ENCODE assay signal across 23 cellular contexts in the genomic region with DNA sequence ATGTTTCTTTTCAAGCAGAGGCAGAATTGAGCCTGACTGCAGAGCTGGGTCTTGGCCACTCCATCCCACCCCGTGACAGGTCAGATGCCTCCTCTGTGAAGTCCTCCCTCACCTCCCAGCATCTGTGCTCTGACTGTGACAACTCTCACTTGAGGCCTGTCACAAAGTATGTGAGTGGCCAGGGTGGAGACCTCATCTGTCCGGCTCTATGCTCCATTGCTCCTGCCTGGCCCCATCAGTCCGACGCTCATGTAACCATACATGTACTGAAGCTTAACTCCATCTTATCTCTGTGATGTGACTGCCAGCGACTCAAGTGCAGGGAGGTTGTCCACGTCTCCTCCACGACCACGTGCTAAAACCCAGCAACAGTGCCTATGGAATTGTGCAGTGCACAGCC. TPM values are rescaled to one million over a fixed set of nuclear protein-coding genes. Genes with fewer than 3 reads are reported as not detected.
"Had no signal": no experiment of that assay in that cellular context is flagged by ENCODE, and none has a peak within 500 bp of the region (broad histone marks: within the 10 kb centered on the region; RNA-seq: fewer than 3 reads in every experiment).

No MANE protein-coding gene starts in this region.

- H3K4me3 Mint-ChIP-seq: activated naive CD4-positive, alpha-beta T cell treated with anti-CD3 and anti-CD28 coated beads, Interleukin-2, amount 50 U/mL, for 24 hours; brain; naive thymus-derived CD8-positive, alpha-beta T cell had no signal

- DNase-seq: activated CD4-positive, alpha-beta T cell treated with anti-CD3 and anti-CD28 coated beads for 1 hour; activated gamma-delta T cell treated with Interleukin-2 at 50 U/mL for 16 hours; activated T-cell treated with anti-CD3 and anti-CD28 coated beads, Interleukin-2, amount 50 U/mL, for 1 hour; aorta; caudate nucleus; dermis blood vessel endothelial cell; effector CD8-positive, alpha-beta T cell; foreskin melanocyte; kidney; lower lobe of right lung; naive thymus-derived CD8-positive, alpha-beta T cell; ovary; right cardiac atrium; stimulated activated CD4-positive, alpha-beta T cell treated with anti-CD3 and anti-CD28 coated beads, Interleukin-4, amount 100 ng/mL, for 24 hours; stimulated activated naive CD4-positive, alpha-beta T cell treated with Interleukin-2 at 50 U/mL for 16 hours; T-helper 2 cell had no signal

- H3K9me3 ChIP-seq: lower lobe of right lung, neutrophil, ovary had no signal

- H3K9me3 Mint-ChIP-seq: activated naive CD4-positive, alpha-beta T cell treated with anti-CD3 and anti-CD28 coated beads, Interleukin-2, amount 50 U/mL, for 24 hours had no signal

- H3K36me3 ChIP-seq: lower lobe of right lung, neutrophil, ovary had no signal

- H3K4me1 Mint-ChIP-seq: brain had no signal

- ATAC-seq: left lobe of liver; lower lobe of right lung; naive thymus-derived CD8-positive, alpha-beta T cell; right cardiac atrium had no signal

- H3K4me3 ChIP-seq: lower lobe of right lung, ovary had no signal

- H3K27ac Mint-ChIP-seq: activated naive CD4-positive, alpha-beta T cell treated with anti-CD3 and anti-CD28 coated beads, Interleukin-2, amount 50 U/mL, for 24 hours had no signal

- H3K27ac ChIP-seq: neutrophil, ovary, VCaP had no signal

- H3K36me3 Mint-ChIP-seq: activated naive CD4-positive, alpha-beta T cell treated with anti-CD3 and anti-CD28 coated beads, Interleukin-2, amount 50 U/mL, for 24 hours; brain; naive thymus-derived CD8-positive, alpha-beta T cell had no signal

- H3K27me3 ChIP-seq: ovary had no signal

RNA-seq across cellular contexts. Expression of a gene that starts 3.5 kb away (rescaled TPM):
- total RNA-seq: naive thymus-derived CD8-positive, alpha-beta T cell had no signal

RNA-seq across cellular contexts. Expression of a gene that starts 24.7 kb away (rescaled TPM):
- total RNA-seq: dermis blood vessel endothelial cell; naive thymus-derived CD8-positive, alpha-beta T cell; pulmonary artery endothelial cell; ureter had no signal
- polyA plus RNA-seq: naive thymus-derived CD8-positive, alpha-beta T cell had no signal
